Comparison of ENCODE assay signal across 1 cellular context in the genomic region with DNA sequence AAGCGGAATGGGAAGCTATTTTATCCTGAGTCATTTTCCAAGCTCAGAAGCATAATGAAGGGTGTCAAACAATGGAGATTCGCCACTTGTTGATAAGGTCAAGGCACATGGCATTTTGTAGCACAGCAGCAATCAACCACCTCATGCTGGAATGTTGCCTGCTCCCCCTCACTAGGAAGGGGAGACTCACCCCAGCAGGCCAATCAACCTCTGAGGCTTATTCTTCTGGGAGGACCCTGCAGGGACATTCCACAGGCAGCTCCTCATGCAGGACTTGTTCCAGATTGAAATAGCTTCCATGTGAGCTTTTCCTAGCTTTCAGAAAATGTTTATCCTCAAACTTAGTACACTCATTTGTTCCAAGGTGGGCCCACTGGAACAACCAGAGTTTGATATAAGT.
TF ChIP-seq lines count a peak whose summit lies in the region.

No MANE protein-coding gene starts in this region.

TF ChIP-seq in IMR-90, 13 proteins besides CTCF, POLR2A, EP300 and RAD21 (continued from another document):
- TF ChIP-seq, protein P1, sequence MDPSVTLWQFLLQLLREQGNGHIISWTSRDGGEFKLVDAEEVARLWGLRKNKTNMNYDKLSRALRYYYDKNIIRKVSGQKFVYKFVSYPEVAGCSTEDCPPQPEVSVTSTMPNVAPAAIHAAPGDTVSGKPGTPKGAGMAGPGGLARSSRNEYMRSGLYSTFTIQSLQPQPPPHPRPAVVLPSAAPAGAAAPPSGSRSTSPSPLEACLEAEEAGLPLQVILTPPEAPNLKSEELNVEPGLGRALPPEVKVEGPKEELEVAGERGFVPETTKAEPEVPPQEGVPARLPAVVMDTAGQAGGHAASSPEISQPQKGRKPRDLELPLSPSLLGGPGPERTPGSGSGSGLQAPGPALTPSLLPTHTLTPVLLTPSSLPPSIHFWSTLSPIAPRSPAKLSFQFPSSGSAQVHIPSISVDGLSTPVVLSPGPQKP (IDR thresholded peaks at IDR 0.05; ENCODE audit: borderline replicate concordance, low read depth, low read length), result no peak
- TF ChIP-seq FOS (IDR thresholded peaks at IDR 0.05; ENCODE audit: low read depth, low read length), result no peak
- TF ChIP-seq MAFK (IDR thresholded peaks at IDR 0.05; ENCODE audit: low read depth, low read length), result no peak
- TF ChIP-seq SMC3 (IDR thresholded peaks at IDR 0.05; ENCODE audit: low read depth, low read length), result no peak
- TF ChIP-seq CHD1 (IDR thresholded peaks at IDR 0.05; ENCODE audit: low read depth, low read length), result no peak
- TF ChIP-seq CEBPB (IDR thresholded peaks at IDR 0.05; ENCODE audit: low read depth, low read length), result no peak
- TF ChIP-seq MAZ (IDR thresholded peaks at IDR 0.05; ENCODE audit: borderline replicate concordance, low read depth, low read length), result no peak
- no peak for TF ChIP-seq BHLHE40 (IDR thresholded peaks at IDR 0.05; ENCODE audit: low read depth, low read length)
- TF ChIP-seq MXI1 (IDR thresholded peaks at IDR 0.05; ENCODE audit: borderline replicate concordance, low read depth, low read length), result no peak
- no peak for TF ChIP-seq NFE2L2 (IDR thresholded peaks at IDR 0.05; ENCODE audit: low read depth, low read length)
- TF ChIP-seq RCOR1 (IDR thresholded peaks at IDR 0.05; ENCODE audit: insufficient replicate concordance, low read length), result no peak
